In the genomic region with DNA sequence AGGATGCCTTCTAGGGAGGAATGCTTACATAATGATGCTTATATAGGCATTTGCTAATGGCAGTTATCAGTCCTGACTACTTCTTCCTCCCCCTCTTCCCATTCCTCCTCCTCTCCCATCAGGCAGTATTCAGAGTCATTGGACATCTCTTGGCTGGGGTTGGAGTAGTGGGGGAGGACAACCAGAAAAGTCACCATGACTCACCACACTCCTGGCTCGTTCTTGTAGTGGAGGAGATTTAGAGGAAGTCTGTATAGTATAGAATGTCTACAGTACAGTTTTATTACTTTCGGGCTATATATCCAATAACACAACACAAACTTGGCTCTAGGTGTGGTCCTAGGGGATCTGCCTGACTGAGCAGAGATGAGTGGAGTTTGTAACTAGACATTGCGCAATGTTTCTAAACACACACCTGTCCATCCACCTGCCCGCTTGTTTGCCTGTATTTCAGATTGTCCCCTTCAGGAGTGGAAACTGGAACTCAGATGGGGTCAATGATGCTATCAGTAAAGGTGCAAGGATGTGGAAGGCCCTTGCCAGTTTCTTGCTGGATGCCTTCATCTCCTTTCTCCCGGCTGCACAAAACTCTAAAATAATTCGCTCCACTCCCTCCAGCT, we compare ENCODE assay signal across 17 cellular contexts. TPM values are rescaled to one million over a fixed set of nuclear protein-coding genes. Genes with fewer than 3 reads are reported as not detected.
DNase-seq lines count a peak whose midpoint lies in the region; ATAC-seq, FAIRE-seq and TF ChIP-seq lines count a peak whose summit lies in the region.
"Had no signal": no experiment of that assay in that cellular context is flagged by ENCODE, and none has a peak within 500 bp of the region (broad histone marks: within the 10 kb centered on the region; RNA-seq: fewer than 3 reads in every experiment).

No MANE protein-coding gene starts in this region.

- H4K5ac ChIP-seq in H1 (ENCODE audit: insufficient read length, low read depth, low read length), result no peak overlapping the region

- H3K14ac ChIP-seq in H1 (ENCODE audit: insufficient read length), result no peak overlapping the region

- WGBS in H1 (ENCODE audit: extremely low coverage in 1 of 2, insufficient coverage in 1 of 2, insufficient read length in 1 of 2, insufficient replicate concordance in 2 of 2, low coverage in 1 of 2, low lambda C conversion rate in 2 of 2, missing lambda C conversion rate in 1 of 2), 2 experiments, result 70% methylated on average over 5 of the region's 6 CpGs; no CpG with 5 or more reads in 1 of the 2 experiments

- no peaks in the 10 kb centered on the region for H4K20me1 ChIP-seq in H1 (replicated peaks in 1 of 2; ENCODE audit: control insufficient read depth in 1 of 2, insufficient read depth in 2 of 2, low read length in 2 of 2)

- no peaks in the 10 kb centered on the region for H3K79me1 ChIP-seq in H1 (ENCODE audit: low read depth, low read length)

- intact Hi-C loops in CD4-positive, alpha-beta memory T cell (cut with micrococcal nuclease), result no loop called here
- intact Hi-C loops in Caco-2 (cut with micrococcal nuclease; ENCODE audit: unreplicated experiment), result no loop called here

- TF ChIP-seq POLR2A in H1 (IDR thresholded peaks at IDR 0.05; ENCODE audit: control extremely low read depth in 1 of 2, low read depth in 2 of 2, low read length in 2 of 2), result no peak

- BruUV-seq in Caco-2 (replicated peaks; lab: Mats Ljungman, UMichigan), result no TSS peak

- no peak overlapping the region for H3K23ac ChIP-seq in H1 (ENCODE audit: insufficient read length)

- no peak overlapping the region for H3K18ac ChIP-seq in H1 (ENCODE audit: extremely low read depth, low read length)

- DNase-seq in EL (peak; percentile 39), LoVo (ENCODE audit: low spot score) (peak; percentile 6), H1 (ENCODE audit: low read depth in 1 of 2, low spot score in 2 of 2) (no peak), Caco-2 (no peak), nucleus accumbens (lab: John Stamatoyannopoulos, UW) (no peak)
- DNase-seq in CD4-positive, alpha-beta memory T cell, result no peak
- DNase-seq: activated T-cell treated with anti-CD3 and anti-CD28 coated beads, Interleukin-2, amount 50 U/mL, for 72 hours; DMS153; effector memory CD8-positive, alpha-beta T cell; midbrain; NCI-H446 treated with DMSO at 0.1 percent for 48 hours; stimulated activated naive CD8-positive, alpha-beta T cell treated with anti-CD3 and anti-CD28 coated beads, Interleukin-15, amount 100 ng/mL, for 72 hours had no signal

- H3K4ac ChIP-seq in H1 (replicated peaks; ENCODE audit: insufficient read length, low read depth, low read length), result no peak overlapping the region

- H3K4me1 Mint-ChIP-seq in nephron (peaks cover 34% of the 10 kb centered on the region), Caco-2 (ENCODE audit: low read depth, unreplicated experiment) (no peaks in the 10 kb centered on the region)
- no peaks in the 10 kb centered on the region for H3K4me1 Mint-ChIP-seq in CD4-positive, alpha-beta memory T cell
- H3K4me1 Mint-ChIP-seq: stimulated activated naive CD8-positive, alpha-beta T cell treated with anti-CD3 and anti-CD28 coated beads, Interleukin-15, amount 100 ng/mL, for 72 hours had no signal

- H3K27ac ChIP-seq in H1 (ENCODE audit: low read depth, low read length), result no peak overlapping the region
- H3K27ac ChIP-seq in CD4-positive, alpha-beta memory T cell (ENCODE audit: low read depth, low read length), result no peak overlapping the region
- H3K27ac ChIP-seq: ascending aorta, SJSA1 had no signal

- peaks cover 4% of the 10 kb centered on the region for H3K27me3 Mint-ChIP-seq in nephron (ENCODE audit: low read depth)
- peaks cover 3 to 8% of the 10 kb centered on the region in 2 donors for H3K27me3 Mint-ChIP-seq in CD4-positive, alpha-beta memory T cell
- no peaks in the 10 kb centered on the region for H3K27me3 Mint-ChIP-seq in Caco-2 (ENCODE audit: insufficient read depth, unreplicated experiment)

- H3K27me3 ChIP-seq in H1 (replicated peaks in 1 of 4; ENCODE audit: control insufficient read depth in 3 of 4, extremely low read depth in 1 of 4, insufficient read depth in 3 of 4, low read length in 3 of 4) (no peaks in the 10 kb centered on the region; a peak in 1 of 7 replicates), Caco-2 (replicated peaks; ENCODE audit: control insufficient read depth, insufficient read depth, low read length) (no peaks in the 10 kb centered on the region)
- no peaks in the 10 kb centered on the region for H3K27me3 ChIP-seq in CD4-positive, alpha-beta memory T cell (ENCODE audit: insufficient read depth, low read length)
- H3K27me3 ChIP-seq: ascending aorta, SJSA1 had no signal

- no peak for FAIRE-seq in H1 (lab: Jason Lieb, UNC)

- no peak overlapping the region for H3K4me3 Mint-ChIP-seq in nephron
- no peak overlapping the region for H3K4me3 Mint-ChIP-seq in CD4-positive, alpha-beta memory T cell
- H3K4me3 Mint-ChIP-seq in Caco-2 (ENCODE audit: unreplicated experiment), result no peak overlapping the region
- H3K4me3 Mint-ChIP-seq: activated T-cell treated with anti-CD3 and anti-CD28 coated beads, Interleukin-2, amount 50 U/mL, for 72 hours; effector memory CD8-positive, alpha-beta T cell; stimulated activated naive CD8-positive, alpha-beta T cell treated with anti-CD3 and anti-CD28 coated beads, Interleukin-15, amount 100 ng/mL, for 72 hours had no signal

- no peaks in the 10 kb centered on the region for H3K36me3 Mint-ChIP-seq in nephron (ENCODE audit: low read depth)
- no peaks in the 10 kb centered on the region for H3K36me3 Mint-ChIP-seq in CD4-positive, alpha-beta memory T cell
- H3K36me3 Mint-ChIP-seq in Caco-2 (ENCODE audit: insufficient read depth, unreplicated experiment), result no peaks in the 10 kb centered on the region

- TF ChIP-seq CTCF in H1 (IDR thresholded peaks at IDR 0.05; ENCODE audit: control extremely low read depth in 1 of 3, insufficient read depth in 1 of 3, low read depth in 1 of 3, low read length in 3 of 3) (no peak), nephron (IDR thresholded peaks at IDR 0.05; ENCODE audit: unreplicated experiment in 3 of 3) (no peak), Caco-2 (IDR thresholded peaks at IDR 0.05; ENCODE audit: insufficient read depth in 1 of 2, low read depth in 1 of 2, low read length in 1 of 2, severe bottlenecking in 1 of 2, unreplicated experiment in 1 of 2) (no peak)

- H3K23me2 ChIP-seq in H1 (ENCODE audit: low read depth, low read length), result no peaks in the 10 kb centered on the region

- H2AFZ ChIP-seq in H1 (ENCODE audit: low read length), result no peak overlapping the region

- H3K9ac ChIP-seq in H1 (replicated peaks in 1 of 4; ENCODE audit: extremely low read depth in 1 of 4, low read depth in 3 of 4, low read length in 3 of 4), result no peak overlapping the region

- POLR2A ChIA-PET in H1 (lab: Charles Lee; ENCODE audit: partially characterized antibody) (no interaction called here), Caco-2 (lab: Charles Lee) (no interaction called here)
- POLR2A ChIA-PET in CD4-positive, alpha-beta memory T cell (lab: Charles Lee; ENCODE audit: partially characterized antibody), result no interaction called here

- no peak overlapping the region for H2AK5ac ChIP-seq in H1 (ENCODE audit: low read depth, low read length)

- H2BK12ac ChIP-seq in H1 (ENCODE audit: low read depth, low read length), result no peak overlapping the region

- no peak overlapping the region for H2BK15ac ChIP-seq in H1 (ENCODE audit: low read length)

- TF ChIP-seq RAD21 in H1 (IDR thresholded peaks at IDR 0.05 in 1 of 2, conservative IDR thresholded peaks at IDR 0.05 in 1 of 2; ENCODE audit: low read depth in 2 of 2, low read length in 2 of 2), result no peak

- no peaks in the 10 kb centered on the region for H3K36me3 ChIP-seq in H1 (ENCODE audit: control insufficient read depth in 2 of 4, insufficient read depth in 4 of 4, low read length in 3 of 4)
- H3K36me3 ChIP-seq in CD4-positive, alpha-beta memory T cell (ENCODE audit: insufficient read depth, low read length), result no peaks in the 10 kb centered on the region
- no peaks in the 10 kb centered on the region for H3K36me3 ChIP-seq in Caco-2 (ENCODE audit: control insufficient read depth, insufficient read depth, low read length)
- H3K36me3 ChIP-seq: ascending aorta, SJSA1 had no signal

- no peak for ATAC-seq in GM19328 (IDR thresholded peaks at IDR 0.05; ENCODE audit: unreplicated experiment)
- ATAC-seq: activated CD4-positive, CD25-positive, alpha-beta regulatory T cell treated with anti-CD3 and anti-CD28 coated beads, Interleukin-2, amount 50 U/mL, for 24 hours; activated T-cell treated with anti-CD3 and anti-CD28 coated beads, Interleukin-2, amount 50 U/mL, for 72 hours; effector memory CD8-positive, alpha-beta T cell; stimulated activated naive CD8-positive, alpha-beta T cell treated with anti-CD3 and anti-CD28 coated beads, Interleukin-15, amount 100 ng/mL, for 72 hours had no signal

- no peak overlapping the region for H4K91ac ChIP-seq in H1 (replicated peaks; ENCODE audit: insufficient read length, low read length)

- H2BK120ac ChIP-seq in H1 (replicated peaks; ENCODE audit: low read depth, low read length), result no peak overlapping the region

- no peaks in the 10 kb centered on the region for H3K79me2 ChIP-seq in H1 (ENCODE audit: control insufficient read depth in 1 of 2, insufficient read depth in 2 of 2, low read length in 2 of 2)

- TF ChIP-seq EP300 in H1 (IDR thresholded peaks at IDR 0.05; ENCODE audit: borderline replicate concordance in 1 of 2, low read depth in 2 of 2, low read length in 2 of 2), result no peak

- H3K27ac Mint-ChIP-seq in nephron (peak overlapping the region; percentile 84 to 98 (median 87)), Caco-2 (ENCODE audit: unreplicated experiment) (no peak overlapping the region)
- no peak overlapping the region for H3K27ac Mint-ChIP-seq in CD4-positive, alpha-beta memory T cell
- H3K27ac Mint-ChIP-seq: activated T-cell treated with anti-CD3 and anti-CD28 coated beads, Interleukin-2, amount 50 U/mL, for 72 hours; effector memory CD8-positive, alpha-beta T cell; stimulated activated naive CD8-positive, alpha-beta T cell treated with anti-CD3 and anti-CD28 coated beads, Interleukin-15, amount 100 ng/mL, for 72 hours had no signal

- peaks cover 9% of the 10 kb centered on the region for H3K9me3 Mint-ChIP-seq in nephron
- no peaks in the 10 kb centered on the region for H3K9me3 Mint-ChIP-seq in CD4-positive, alpha-beta memory T cell
- no peaks in the 10 kb centered on the region for H3K9me3 Mint-ChIP-seq in Caco-2 (ENCODE audit: unreplicated experiment)
- H3K9me3 Mint-ChIP-seq: activated T-cell treated with anti-CD3 and anti-CD28 coated beads, Interleukin-2, amount 50 U/mL, for 72 hours; effector memory CD8-positive, alpha-beta T cell; stimulated activated naive CD8-positive, alpha-beta T cell treated with anti-CD3 and anti-CD28 coated beads, Interleukin-15, amount 100 ng/mL, for 72 hours had no signal

- CTCF ChIA-PET in H1 (lab: Charles Lee; ENCODE audit: partially characterized antibody), result interaction anchor here (1.5 kb wide), 1 partner anchor 66 kb away, joined by 3 read pairs; no protein-coding TSS in a partner anchor
- CTCF ChIA-PET in CD4-positive, alpha-beta memory T cell (lab: Charles Lee; ENCODE audit: partially characterized antibody), result no interaction called here
- CTCF ChIA-PET in Caco-2 (lab: Charles Lee), result no interaction called here

- H3K9me3 ChIP-seq in H1 (ENCODE audit: insufficient read depth in 2 of 2, low read depth in 1 of 2, low read length in 1 of 2) (no peaks in the 10 kb centered on the region), Caco-2 (no peaks in the 10 kb centered on the region)
- H3K9me3 ChIP-seq in CD4-positive, alpha-beta memory T cell (ENCODE audit: control insufficient read depth in 1 of 2, low read length in 2 of 2), result no peaks in the 10 kb centered on the region
- H3K9me3 ChIP-seq: ascending aorta, SJSA1 had no signal

- no peak overlapping the region for H2BK5ac ChIP-seq in H1 (ENCODE audit: low read depth, low read length)

- no peak overlapping the region for H3K56ac ChIP-seq in H1 (replicated peaks; ENCODE audit: insufficient read length, low read depth, low read length)

- no peak overlapping the region for H3K4me3 ChIP-seq in H1 (ENCODE audit: extremely low read depth in 1 of 4, insufficient read depth in 2 of 4, low read depth in 3 of 4, low read length in 4 of 4)
- H3K4me3 ChIP-seq in CD4-positive, alpha-beta memory T cell (ENCODE audit: low read length in 2 of 2), result no peak overlapping the region
- H3K4me3 ChIP-seq in Caco-2 (ENCODE audit: low read depth, low read length), result no peak overlapping the region
- H3K4me3 ChIP-seq: ascending aorta, SJSA1 had no signal

- no peak overlapping the region for H3K4me2 ChIP-seq in H1 (ENCODE audit: insufficient read depth in 1 of 2, low read depth in 2 of 2, low read length in 2 of 2)

- no peak overlapping the region for H2BK20ac ChIP-seq in H1 (ENCODE audit: low read length)

- no peaks in the 10 kb centered on the region; a peak in 1 of 7 replicates for H3K4me1 ChIP-seq in H1 (replicated peaks in 1 of 4; ENCODE audit: control insufficient read depth in 3 of 4, insufficient read depth in 4 of 4, low read length in 3 of 4)
- no peaks in the 10 kb centered on the region for H3K4me1 ChIP-seq in CD4-positive, alpha-beta memory T cell (ENCODE audit: insufficient read depth, low read length)
- no peaks in the 10 kb centered on the region for H3K4me1 ChIP-seq in Caco-2
- H3K4me1 ChIP-seq: ascending aorta, SJSA1 had no signal

- no peak overlapping the region for H4K8ac ChIP-seq in H1 (ENCODE audit: extremely low read depth, insufficient read depth, low read length)

RNA-seq across cellular contexts. Expression of gene KIAA1210, which starts 27.9 kb away (rescaled TPM):
- total RNA-seq in H1 (2021; fragmentation: NEBNext Ultra II Directional; extraction: Animal tissue kit (Norgen Biotek cat#: 25700)), result not detected in 2 replicates
- 0.02 TPM in 2 replicates for polyA plus RNA-seq in H1 (2011; rRNA removed)
- not detected for polyA plus RNA-seq in H1 (2011; cell fraction: cytosol; rRNA removed)
- polyA plus RNA-seq in H1 (2011; cell fraction: nucleus; rRNA removed), result 0.01 TPM
- not detected in 4 replicates for polyA plus RNA-seq in H1 (2012, experiment 1 of 2)
- not detected for polyA plus RNA-seq in H1 (2012, experiment 2 of 2)
- polyA plus RNA-seq in H1 (2013, experiment 1 of 2), result not detected
- polyA plus RNA-seq in H1 (2013, experiment 2 of 2), result not detected
- 0.03 and 0.05 TPM in 2 replicates for polyA minus RNA-seq in H1 (2011; rRNA and poly(A)+ RNA removed)
- not detected for polyA minus RNA-seq in H1 (2011; cell fraction: cytosol; rRNA and poly(A)+ RNA removed)
- polyA minus RNA-seq in H1 (2011; cell fraction: nucleus; rRNA and poly(A)+ RNA removed), result not detected
- not detected for total RNA-seq in CD4-positive, alpha-beta memory T cell
- polyA plus RNA-seq in CD4-positive, alpha-beta memory T cell, result not detected
- total RNA-seq in Caco-2 (2022), result not detected in 2 replicates
- total RNA-seq: activated T-cell treated with anti-CD3 and anti-CD28 coated beads, Interleukin-2, amount 50 U/mL, for 72 hours; SJSA1 had no signal

Comparison
In these comparisons a context has a peak if more than half of its experiments do, and no peak if none do; other contexts are left out.
1. DNase-seq: peak in EL (single experiment) and LoVo (single experiment); none in H1 (0 of 2), CD4-positive, alpha-beta memory T cell (0 of 5), Caco-2 (0 of 2) and nucleus accumbens (0 of 56).
2. H3K27ac Mint-ChIP-seq: peak in nephron (3 of 3); none in CD4-positive, alpha-beta memory T cell (0 of 7) and Caco-2 (single experiment).